17 cellular contexts compared by ENCODE assay signal in the genomic region with DNA sequence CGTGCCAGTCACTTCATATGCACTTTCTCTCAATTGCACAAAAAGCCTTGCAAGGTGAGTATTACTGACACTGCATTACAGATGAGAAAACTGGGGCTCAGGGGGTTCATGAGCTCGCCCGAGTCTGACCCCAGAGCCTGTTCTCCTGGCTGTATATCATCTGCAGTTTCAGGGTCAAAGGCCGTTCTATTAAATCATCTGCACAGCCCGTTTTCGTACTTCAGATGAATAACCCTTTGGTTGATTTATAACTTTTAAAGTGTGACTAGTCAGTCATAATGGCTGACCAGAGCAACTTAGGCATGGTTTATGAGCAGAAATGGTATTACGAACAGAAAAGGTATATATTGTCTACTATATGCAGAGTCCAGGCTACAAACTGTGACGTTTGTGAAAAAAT. TPM values are rescaled to one million over a fixed set of nuclear protein-coding genes. Genes with fewer than 3 reads are reported as not detected.
"Had no signal": no experiment of that assay in that cellular context is flagged by ENCODE, and none has a peak within 500 bp of the region (broad histone marks: within the 10 kb centered on the region; RNA-seq: fewer than 3 reads in every experiment).

No MANE protein-coding gene starts in this region.

- H3K36me3 ChIP-seq: heart right ventricle, left lung, tibial artery had no signal

- H3K4me3 ChIP-seq: coronary artery, heart right ventricle, left lung, lung, tibial artery had no signal

- DNase-seq: activated CD4-positive, alpha-beta memory T cell treated with anti-CD3 and anti-CD28 coated beads for 36 hours; activated CD4-positive, alpha-beta T cell treated with anti-CD3 and anti-CD28 coated beads for 48 hours; activated CD4-positive, CD25-positive, alpha-beta regulatory T cell; activated naive CD4-positive, alpha-beta T cell treated with Interleukin-2 at 50 U/mL for 16 hours; activated naive CD8-positive, alpha-beta T cell treated with anti-CD3 and anti-CD28 coated beads for 36 hours; activated T-cell treated with anti-CD3 and anti-CD28 coated beads, Interleukin-2, amount 50 U/mL, for 48 hours; cerebellar nuclear complex; endodermal cell; heart right ventricle; left lung; natural killer cell; stimulated activated CD4-positive, alpha-beta T cell treated with anti-CD3 and anti-CD28 coated beads, Interleukin-4, amount 100 ng/mL, for 24 hours; stimulated activated naive CD4-positive, alpha-beta T cell treated with Interleukin-2 at 50 U/mL for 16 hours; T-helper 9 cell; tibial artery had no signal

- H3K27me3 ChIP-seq: heart right ventricle, left lung, tibial artery had no signal

- H3K27ac ChIP-seq: coronary artery, heart right ventricle, left lung, tibial artery had no signal

- H3K9me3 ChIP-seq: heart right ventricle, left lung, tibial artery had no signal

- ATAC-seq: heart right ventricle, left lung, natural killer cell had no signal

RNA-seq across cellular contexts. Expression of a gene that starts 35.3 kb away (rescaled TPM):
- total RNA-seq: natural killer cell had no signal
